In genomic region chr5:79640571-79641055, GRCh38 we compare ENCODE assay signal across 21 cellular contexts.
"Had no signal": no experiment of that assay in that cellular context is flagged by ENCODE, and none has a peak within 500 bp of the region (broad histone marks: within the 10 kb centered on the region; RNA-seq: fewer than 3 reads in every experiment).

No MANE protein-coding gene starts in this region.

- DNase-seq: activated B cell treated with CpG ODN at 0.5 μM for 24 hours; activated CD4-positive, alpha-beta memory T cell treated with anti-CD3 and anti-CD28 coated beads, Interleukin-2, amount 10 ng/mL, durations not matched to agents 7 days and 5 days; activated CD4-positive, alpha-beta T cell treated with anti-CD3 and anti-CD28 coated beads for 48 hours; activated CD8-positive, alpha-beta memory T cell treated with anti-CD3 and anti-CD28 coated beads, Interleukin-2, amount 10 ng/mL, durations not matched to agents 7 days and 5 days; activated naive CD4-positive, alpha-beta T cell; activated naive CD8-positive, alpha-beta T cell treated with anti-CD3 and anti-CD28 coated beads, Interleukin-2, amount 10 ng/mL, durations not matched to agents 7 days and 5 days; brain microvascular endothelial cell; left cardiac atrium; lower lobe of right lung; retina; stimulated activated CD4-positive, alpha-beta T cell treated with anti-CD3 and anti-CD28 coated beads, Interleukin-12 subunit alpha, Interleukin-12 subunit beta, amount 100 ng/mL, for 4 hours; stimulated activated CD4-positive, alpha-beta T cell treated with anti-CD3 and anti-CD28 coated beads, Interleukin-1b, Interleukin-23, amount 100 ng/mL, for 48 hours; stimulated activated naive CD4-positive, alpha-beta T cell treated with Interleukin-2 at 50 U/mL for 16 hours; thyroid gland had no signal

- ATAC-seq: activated CD8-positive, alpha-beta memory T cell treated with anti-CD3 and anti-CD28 coated beads, Interleukin-2, amount 10 ng/mL, durations not matched to agents 7 days and 5 days; activated T-helper 17 cell treated with anti-CD3 and anti-CD28 coated beads, Interleukin-2, amount 50 U/mL, for 72 hours; left cardiac atrium; lower lobe of right lung had no signal

- H3K27ac Mint-ChIP-seq: activated B cell treated with CpG ODN at 0.5 μM for 24 hours; activated CD4-positive, alpha-beta memory T cell treated with anti-CD3 and anti-CD28 coated beads, Interleukin-2, amount 10 ng/mL, durations not matched to agents 7 days and 5 days; activated CD8-positive, alpha-beta memory T cell treated with anti-CD3 and anti-CD28 coated beads, Interleukin-2, amount 10 ng/mL, durations not matched to agents 7 days and 5 days; activated T-helper 17 cell treated with anti-CD3 and anti-CD28 coated beads, Interleukin-2, amount 50 U/mL, for 72 hours; T-helper 2 cell treated with Interferon-gamma antibody and Interleukin-4, amounts not matched to agents 5 μg/mL and 100 μg/mL, for 36 hours had no signal

- FAIRE-seq: TTC549 had no signal

- H3K27me3 Mint-ChIP-seq: activated B cell treated with CpG ODN at 0.5 μM for 24 hours; activated CD4-positive, alpha-beta memory T cell treated with anti-CD3 and anti-CD28 coated beads, Interleukin-2, amount 10 ng/mL, durations not matched to agents 7 days and 5 days; activated CD8-positive, alpha-beta memory T cell treated with anti-CD3 and anti-CD28 coated beads, Interleukin-2, amount 10 ng/mL, durations not matched to agents 7 days and 5 days; activated naive CD8-positive, alpha-beta T cell treated with anti-CD3 and anti-CD28 coated beads, Interleukin-2, amount 10 ng/mL, durations not matched to agents 7 days and 5 days; activated T-helper 17 cell treated with anti-CD3 and anti-CD28 coated beads, Interleukin-2, amount 50 U/mL, for 72 hours; central memory CD8-positive, alpha-beta T cell had no signal

- H3K27me3 ChIP-seq: brain microvascular endothelial cell, hepatocyte, thyroid gland had no signal

- H3K4me3 ChIP-seq: coronary artery, hepatocyte, lower lobe of right lung, thyroid gland had no signal

- H3K9me3 ChIP-seq: lower lobe of right lung, thyroid gland had no signal

- H3K9me3 Mint-ChIP-seq: activated B cell treated with CpG ODN at 0.5 μM for 24 hours; activated CD4-positive, alpha-beta memory T cell treated with anti-CD3 and anti-CD28 coated beads, Interleukin-2, amount 10 ng/mL, durations not matched to agents 7 days and 5 days; activated naive CD8-positive, alpha-beta T cell treated with anti-CD3 and anti-CD28 coated beads, Interleukin-2, amount 10 ng/mL, durations not matched to agents 7 days and 5 days; activated T-helper 17 cell treated with anti-CD3 and anti-CD28 coated beads, Interleukin-2, amount 50 U/mL, for 72 hours; central memory CD8-positive, alpha-beta T cell; neural crest cell; T-helper 2 cell treated with Interferon-gamma antibody and Interleukin-4, amounts not matched to agents 5 μg/mL and 100 μg/mL, for 36 hours had no signal

- H3K4me2 ChIP-seq: hepatocyte had no signal

- H3K27ac ChIP-seq: brain microvascular endothelial cell, coronary artery, hepatocyte, lower lobe of right lung, thyroid gland had no signal

- H2AFZ ChIP-seq: hepatocyte had no signal

- H3K4me3 Mint-ChIP-seq: activated B cell treated with CpG ODN at 0.5 μM for 24 hours; activated CD4-positive, alpha-beta memory T cell treated with anti-CD3 and anti-CD28 coated beads, Interleukin-2, amount 10 ng/mL, durations not matched to agents 7 days and 5 days; activated CD8-positive, alpha-beta memory T cell treated with anti-CD3 and anti-CD28 coated beads, Interleukin-2, amount 10 ng/mL, durations not matched to agents 7 days and 5 days; activated naive CD8-positive, alpha-beta T cell treated with anti-CD3 and anti-CD28 coated beads, Interleukin-2, amount 10 ng/mL, durations not matched to agents 7 days and 5 days; activated T-helper 17 cell treated with anti-CD3 and anti-CD28 coated beads, Interleukin-2, amount 50 U/mL, for 72 hours; central memory CD8-positive, alpha-beta T cell; neural crest cell; T-helper 2 cell treated with Interferon-gamma antibody and Interleukin-4, amounts not matched to agents 5 μg/mL and 100 μg/mL, for 36 hours had no signal

- H3K4me1 ChIP-seq: lower lobe of right lung, thyroid gland had no signal
